In the genomic region with DNA sequence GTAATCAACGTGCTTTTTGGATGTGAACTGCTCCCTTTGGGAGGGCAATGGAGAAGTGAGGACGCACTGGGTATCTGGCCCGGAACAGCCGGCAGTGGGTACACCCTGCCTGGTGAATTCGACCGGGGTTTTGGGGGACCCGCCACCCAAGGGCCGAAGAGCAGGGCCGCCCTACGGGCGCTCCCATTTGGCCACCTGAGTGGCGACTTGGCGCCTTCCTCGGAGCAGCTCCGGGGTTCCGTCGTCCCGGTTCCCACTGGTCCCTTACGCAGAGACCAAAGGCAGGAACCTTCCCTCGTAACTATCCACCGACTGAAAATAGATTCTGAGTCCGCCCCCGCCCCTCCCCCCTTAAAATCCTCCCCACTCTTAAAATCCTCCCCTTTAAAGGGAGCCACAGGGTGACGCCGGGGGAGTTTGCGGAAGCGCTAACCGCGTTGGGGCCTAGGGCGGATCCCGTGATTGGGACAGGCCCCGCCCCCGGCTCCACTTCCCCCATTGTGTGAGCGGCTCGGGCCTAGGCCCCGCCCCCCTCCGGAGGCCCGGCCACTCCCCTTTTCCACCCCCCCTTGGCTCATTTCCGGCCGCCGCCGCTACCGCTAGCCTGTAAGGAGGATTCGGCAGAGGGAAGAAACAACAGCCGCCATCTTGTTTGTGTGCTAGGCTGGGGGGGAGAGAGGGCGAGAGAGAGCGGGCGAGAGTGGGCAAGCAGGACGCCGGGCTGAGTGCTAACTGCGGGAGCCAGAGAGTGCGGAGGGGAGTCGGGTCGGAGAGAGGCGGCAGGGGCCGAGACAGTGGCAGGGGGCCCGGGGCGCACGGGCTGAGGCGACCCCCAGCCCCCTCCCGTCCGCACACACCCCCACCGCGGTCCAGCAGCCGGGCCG, we compare ENCODE assay signal across 8 cellular contexts. TPM values are rescaled to one million over a fixed set of nuclear protein-coding genes. Genes with fewer than 3 reads are reported as not detected.
DNase-seq lines count a peak whose midpoint lies in the region; ATAC-seq, FAIRE-seq and TF ChIP-seq lines count a peak whose summit lies in the region.

No MANE protein-coding gene starts in this region.

- TF ChIP-seq CTCF in AG04450 (IDR thresholded peaks at IDR 0.05; ENCODE audit: low read depth, low read length) (no peak), WTC11 (IDR thresholded peaks at IDR 0.05) (no peak), cardiac fibroblast (IDR thresholded peaks at IDR 0.05; ENCODE audit: low read depth, low read length) (no peak)

- H3K36me3 ChIP-seq in small intestine (ENCODE audit: control insufficient read depth in 2 of 2, insufficient read depth in 2 of 2, low read length in 2 of 2): peaks cover 0 to 2% of the 10 kb centered on the region in 2 donors

- H3K4me3 Mint-ChIP-seq in WTC11: peak overlapping the region; percentile 91

- DNase-seq in AG04450 (ENCODE audit: low read depth, low spot score) (peak; percentile 98), NCI-H2227 treated with DMSO at 0.1 percent for 48 hours (lab: John Stamatoyannopoulos, UW) (peak; percentile 94), WTC11 (ENCODE audit: low spot score) (peak; percentile 99), cardiac fibroblast (ENCODE audit: low read depth in 2 of 2) (peak; percentile 99), iPS-NIHi11 (ENCODE audit: low spot score) (peak; percentile 97), small intestine (peak; percentile 99)

- H3K27ac ChIP-seq in AG04450 (ENCODE audit: low read depth, low read length) (peak overlapping the region; percentile 99), small intestine (ENCODE audit: low read depth in 1 of 2, low read length in 1 of 2) (peak overlapping the region; percentile 93 to 95)

- CTCF ChIA-PET in AG04450 (lab: Charles Lee): no interaction called here
- CTCF ChIA-PET in WTC11 (lab: Charles Lee): interaction anchor here (1.0 to 1.8 kb wide), 2 partner anchors 155 to 169 kb away, joined by 3 to 6 read pairs; no protein-coding TSS in a partner anchor

- H3K27me3 ChIP-seq in AG04450 (ENCODE audit: control insufficient read depth, insufficient read depth, low read length) (no peaks in the 10 kb centered on the region), small intestine (ENCODE audit: control insufficient read depth in 2 of 2, insufficient read depth in 2 of 2, low read length in 2 of 2) (no peaks in the 10 kb centered on the region)

- H3K4me3 ChIP-seq in AG04450 (ENCODE audit: low read depth, low read length) (peak overlapping the region; percentile 85), cardiac fibroblast (replicated peaks in 1 of 2; ENCODE audit: low read depth in 2 of 2, low read length in 2 of 2) (peak overlapping the region; percentile 80 to 88), small intestine (ENCODE audit: low read depth in 1 of 2, low read length in 2 of 2) (peak overlapping the region; percentile 89 to 96)

- no peaks in the 10 kb centered on the region for H3K27me3 Mint-ChIP-seq in WTC11 (ENCODE audit: low read depth)

- peak overlapping the region; percentile 99 for H3K27ac Mint-ChIP-seq in WTC11

- H3K4me1 ChIP-seq in small intestine (ENCODE audit: control insufficient read depth in 2 of 2, insufficient read depth in 1 of 2, low read depth in 1 of 2, low read length in 1 of 2): peaks cover 0 to 7% of the 10 kb centered on the region in 2 donors

- H3K9me3 Mint-ChIP-seq in WTC11: no peaks in the 10 kb centered on the region

- no peak for FAIRE-seq in small intestine (lab: Jason Lieb, UNC)

- POLR2A ChIA-PET in AG04450 (lab: Yijun Ruan, JAX) (interaction anchor here (0.6 to 3.9 kb wide), 3 partner anchors 69 to 140 kb away, joined by 3 to 32 read pairs (median 8); partner anchors contain the start of gene RBX1), WTC11 (lab: Charles Lee) (interaction anchor here (0.6 to 3.9 kb wide), 2 partner anchors 69 to 140 kb away, joined by 3 to 30 read pairs; partner anchors contain the start of gene RBX1)

- 0 to 1% (median 0%) methylated on average over 52 to 66 of the region's 66 CpGs for WGBS in small intestine, 3 donors

- H3K4me1 Mint-ChIP-seq in WTC11: peaks cover 32% of the 10 kb centered on the region

- H3K9me3 ChIP-seq in AG04450 (ENCODE audit: control insufficient read depth, insufficient read depth, low read length): no peaks in the 10 kb centered on the region; the same call in 1 of the 2 replicates
- no peaks in the 10 kb centered on the region for H3K9me3 ChIP-seq in small intestine (ENCODE audit: control insufficient read depth, low read depth)

- ATAC-seq in GM18909 (IDR thresholded peaks at IDR 0.05; ENCODE audit: poor library complexity, unreplicated experiment) (peak; percentile 76), HG03159 (IDR thresholded peaks at IDR 0.05; ENCODE audit: unreplicated experiment) (peak; percentile 74), WTC11 (peak; percentile 94)

- peaks cover 21% of the 10 kb centered on the region for H3K36me3 Mint-ChIP-seq in WTC11

TF ChIP-seq in WTC11, 78 proteins besides CTCF, POLR2A, EP300 and RAD21 (continues in another document):
- TF ChIP-seq, protein P1, sequence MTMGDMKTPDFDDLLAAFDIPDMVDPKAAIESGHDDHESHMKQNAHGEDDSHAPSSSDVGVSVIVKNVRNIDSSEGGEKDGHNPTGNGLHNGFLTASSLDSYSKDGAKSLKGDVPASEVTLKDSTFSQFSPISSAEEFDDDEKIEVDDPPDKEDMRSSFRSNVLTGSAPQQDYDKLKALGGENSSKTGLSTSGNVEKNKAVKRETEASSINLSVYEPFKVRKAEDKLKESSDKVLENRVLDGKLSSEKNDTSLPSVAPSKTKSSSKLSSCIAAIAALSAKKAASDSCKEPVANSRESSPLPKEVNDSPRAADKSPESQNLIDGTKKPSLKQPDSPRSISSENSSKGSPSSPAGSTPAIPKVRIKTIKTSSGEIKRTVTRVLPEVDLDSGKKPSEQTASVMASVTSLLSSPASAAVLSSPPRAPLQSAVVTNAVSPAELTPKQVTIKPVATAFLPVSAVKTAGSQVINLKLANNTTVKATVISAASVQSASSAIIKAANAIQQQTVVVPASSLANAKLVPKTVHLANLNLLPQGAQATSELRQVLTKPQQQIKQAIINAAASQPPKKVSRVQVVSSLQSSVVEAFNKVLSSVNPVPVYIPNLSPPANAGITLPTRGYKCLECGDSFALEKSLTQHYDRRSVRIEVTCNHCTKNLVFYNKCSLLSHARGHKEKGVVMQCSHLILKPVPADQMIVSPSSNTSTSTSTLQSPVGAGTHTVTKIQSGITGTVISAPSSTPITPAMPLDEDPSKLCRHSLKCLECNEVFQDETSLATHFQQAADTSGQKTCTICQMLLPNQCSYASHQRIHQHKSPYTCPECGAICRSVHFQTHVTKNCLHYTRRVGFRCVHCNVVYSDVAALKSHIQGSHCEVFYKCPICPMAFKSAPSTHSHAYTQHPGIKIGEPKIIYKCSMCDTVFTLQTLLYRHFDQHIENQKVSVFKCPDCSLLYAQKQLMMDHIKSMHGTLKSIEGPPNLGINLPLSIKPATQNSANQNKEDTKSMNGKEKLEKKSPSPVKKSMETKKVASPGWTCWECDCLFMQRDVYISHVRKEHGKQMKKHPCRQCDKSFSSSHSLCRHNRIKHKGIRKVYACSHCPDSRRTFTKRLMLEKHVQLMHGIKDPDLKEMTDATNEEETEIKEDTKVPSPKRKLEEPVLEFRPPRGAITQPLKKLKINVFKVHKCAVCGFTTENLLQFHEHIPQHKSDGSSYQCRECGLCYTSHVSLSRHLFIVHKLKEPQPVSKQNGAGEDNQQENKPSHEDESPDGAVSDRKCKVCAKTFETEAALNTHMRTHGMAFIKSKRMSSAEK (CRISPR knock-in tag; IDR thresholded peaks at IDR 0.05; ENCODE audit: borderline replicate concordance): no peak
- TF ChIP-seq, protein P2, sequence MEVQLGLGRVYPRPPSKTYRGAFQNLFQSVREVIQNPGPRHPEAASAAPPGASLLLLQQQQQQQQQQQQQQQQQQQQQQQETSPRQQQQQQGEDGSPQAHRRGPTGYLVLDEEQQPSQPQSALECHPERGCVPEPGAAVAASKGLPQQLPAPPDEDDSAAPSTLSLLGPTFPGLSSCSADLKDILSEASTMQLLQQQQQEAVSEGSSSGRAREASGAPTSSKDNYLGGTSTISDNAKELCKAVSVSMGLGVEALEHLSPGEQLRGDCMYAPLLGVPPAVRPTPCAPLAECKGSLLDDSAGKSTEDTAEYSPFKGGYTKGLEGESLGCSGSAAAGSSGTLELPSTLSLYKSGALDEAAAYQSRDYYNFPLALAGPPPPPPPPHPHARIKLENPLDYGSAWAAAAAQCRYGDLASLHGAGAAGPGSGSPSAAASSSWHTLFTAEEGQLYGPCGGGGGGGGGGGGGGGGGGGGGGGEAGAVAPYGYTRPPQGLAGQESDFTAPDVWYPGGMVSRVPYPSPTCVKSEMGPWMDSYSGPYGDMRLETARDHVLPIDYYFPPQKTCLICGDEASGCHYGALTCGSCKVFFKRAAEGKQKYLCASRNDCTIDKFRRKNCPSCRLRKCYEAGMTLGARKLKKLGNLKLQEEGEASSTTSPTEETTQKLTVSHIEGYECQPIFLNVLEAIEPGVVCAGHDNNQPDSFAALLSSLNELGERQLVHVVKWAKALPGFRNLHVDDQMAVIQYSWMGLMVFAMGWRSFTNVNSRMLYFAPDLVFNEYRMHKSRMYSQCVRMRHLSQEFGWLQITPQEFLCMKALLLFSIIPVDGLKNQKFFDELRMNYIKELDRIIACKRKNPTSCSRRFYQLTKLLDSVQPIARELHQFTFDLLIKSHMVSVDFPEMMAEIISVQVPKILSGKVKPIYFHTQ (CRISPR knock-in tag; IDR thresholded peaks at IDR 0.05): no peak
- TF ChIP-seq RELA (CRISPR knock-in tag; IDR thresholded peaks at IDR 0.05; ENCODE audit: borderline replicate concordance): no peak
- TF ChIP-seq TEAD4 (CRISPR knock-in tag; IDR thresholded peaks at IDR 0.05): no peak
- no peak for TF ChIP-seq ESRRA (CRISPR knock-in tag; IDR thresholded peaks at IDR 0.05; ENCODE audit: borderline replicate concordance)
- TF ChIP-seq, protein P3, sequence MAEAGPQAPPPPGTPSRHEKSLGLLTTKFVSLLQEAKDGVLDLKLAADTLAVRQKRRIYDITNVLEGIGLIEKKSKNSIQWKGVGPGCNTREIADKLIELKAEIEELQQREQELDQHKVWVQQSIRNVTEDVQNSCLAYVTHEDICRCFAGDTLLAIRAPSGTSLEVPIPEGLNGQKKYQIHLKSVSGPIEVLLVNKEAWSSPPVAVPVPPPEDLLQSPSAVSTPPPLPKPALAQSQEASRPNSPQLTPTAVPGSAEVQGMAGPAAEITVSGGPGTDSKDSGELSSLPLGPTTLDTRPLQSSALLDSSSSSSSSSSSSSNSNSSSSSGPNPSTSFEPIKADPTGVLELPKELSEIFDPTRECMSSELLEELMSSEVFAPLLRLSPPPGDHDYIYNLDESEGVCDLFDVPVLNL (CRISPR knock-in tag; IDR thresholded peaks at IDR 0.05; ENCODE audit: borderline replicate concordance, low read depth): no peak
- peak; percentile 58 for TF ChIP-seq GABPB1 (CRISPR knock-in tag; IDR thresholded peaks at IDR 0.05)
- no peak for TF ChIP-seq FOXJ3 (CRISPR knock-in tag; IDR thresholded peaks at IDR 0.05; ENCODE audit: borderline replicate concordance)

RNA-seq across cellular contexts. Expression of gene EP300, which starts 1.0 kb away (rescaled TPM):
- 19.6 and 28.4 TPM in 2 replicates for polyA plus RNA-seq in AG04450 (2011; rRNA removed)
- 57.8 and 74.4 TPM in 2 replicates for polyA minus RNA-seq in AG04450 (2011; rRNA and poly(A)+ RNA removed)
- total RNA-seq in WTC11 (2021): 95.6 to 97.1 TPM (median 95.8 TPM) in 3 replicates
- 10 to 100 TPM in 1 of 3 donors, 1 to 10 TPM in 2; 6.9 to 16.8 (median 7.8) TPM for polyA plus RNA-seq in small intestine

Comparison
In these comparisons a context has a peak if more than half of its experiments do, and no peak if none do; other contexts are left out.
1. Peak in every context shown above with its lines: DNase-seq, ATAC-seq, H3K4me3 ChIP-seq and H3K27ac ChIP-seq.